20 cellular contexts compared by ENCODE assay signal in genomic region chr1:112247036-112247597, GRCh38.
A peak's percentile ranks its signal among the peaks of the same experiment; 100 is the strongest.
DNase-seq lines count a peak whose midpoint lies in the region; ATAC-seq and TF ChIP-seq lines count a peak whose summit lies in the region.
"Had no signal": no experiment of that assay in that cellular context is flagged by ENCODE, and none has a peak within 500 bp of the region (broad histone marks: within the 10 kb centered on the region; RNA-seq: fewer than 3 reads in every experiment).

No MANE protein-coding gene starts in this region.

- H3K36me3 ChIP-seq in WERI-Rb-1, result no peaks in the 10 kb centered on the region
- H3K36me3 ChIP-seq: HAP-1, left ventricle myocardium inferior, prostate gland, transverse colon had no signal

- ATAC-seq in HG02678 (IDR thresholded peaks at IDR 0.05; ENCODE audit: unreplicated experiment), result no peak
- ATAC-seq in GM18519 (IDR thresholded peaks at IDR 0.05; ENCODE audit: low FRiP score, unreplicated experiment), result no peak
- ATAC-seq: SK-N-SH treated with all-trans-retinoic acid at 6 μM for 48 hours had no signal

- H3K4me3 ChIP-seq in WERI-Rb-1 (ENCODE audit: low read depth, low read length) (no peak overlapping the region), coronary artery (no peak overlapping the region)
- H3K4me3 ChIP-seq: HAP-1, left ventricle myocardium inferior, prostate gland, skin epidermis, transverse colon had no signal

- H3K27me3 ChIP-seq in WERI-Rb-1 (ENCODE audit: insufficient read depth, low read depth, severe bottlenecking), result peaks cover 23% of the 10 kb centered on the region
- H3K27me3 ChIP-seq: transverse colon had no signal

- DNase-seq in DMS53 (lab: John Stamatoyannopoulos, UW), result peak; percentile 68
- peak; percentile 73 for DNase-seq in NCI-H1436 treated with DMSO at 0.1 percent for 48 hours (lab: John Stamatoyannopoulos, UW)
- peak; percentile 12 for DNase-seq in NCI-H510A (lab: John Stamatoyannopoulos, UW)
- peak; percentile 13 for DNase-seq in WERI-Rb-1
- DNase-seq in coronary artery (ENCODE audit: low spot score), result no peak
- DNase-seq in activated gamma-delta T cell treated with Interleukin-2 at 50 U/mL for 16 hours, result no peak
- DNase-seq: activated B cell treated with CpG ODN at 0.5 μM for 24 hours; activated CD4-positive, alpha-beta memory T cell treated with anti-CD3 and anti-CD28 coated beads for 36 hours; amniotic stem cell; CD4-positive, alpha-beta T cell; MV-4-11; transverse colon had no signal

- TF ChIP-seq CTCF in WERI-Rb-1 (IDR thresholded peaks at IDR 0.05; ENCODE audit: low read depth, low read length), result no peak
- no peak for TF ChIP-seq CTCF in coronary artery (IDR thresholded peaks at IDR 0.05)

- H3K9me3 ChIP-seq in WERI-Rb-1 (ENCODE audit: severe bottlenecking), result no peaks in the 10 kb centered on the region
- H3K9me3 ChIP-seq: HAP-1, left ventricle myocardium inferior, prostate gland, transverse colon had no signal

- no peak overlapping the region for H3K27ac ChIP-seq in WERI-Rb-1
- H3K27ac ChIP-seq in coronary artery, result no peak overlapping the region
- H3K27ac ChIP-seq: KMS-11, left ventricle myocardium inferior, prostate gland, skin epidermis, transverse colon had no signal

Comparison
In these comparisons a context has a peak if more than half of its experiments do, and no peak if none do; other contexts are left out.
1. DNase-seq: peak in DMS53 (single experiment), NCI-H1436 treated with DMSO at 0.1 percent for 48 hours (single experiment), NCI-H510A (single experiment) and WERI-Rb-1 (single experiment); none in coronary artery (single experiment) and activated gamma-delta T cell treated with Interleukin-2 at 50 U/mL for 16 hours (single experiment).